20 cellular contexts compared by ENCODE assay signal in the genomic region with DNA sequence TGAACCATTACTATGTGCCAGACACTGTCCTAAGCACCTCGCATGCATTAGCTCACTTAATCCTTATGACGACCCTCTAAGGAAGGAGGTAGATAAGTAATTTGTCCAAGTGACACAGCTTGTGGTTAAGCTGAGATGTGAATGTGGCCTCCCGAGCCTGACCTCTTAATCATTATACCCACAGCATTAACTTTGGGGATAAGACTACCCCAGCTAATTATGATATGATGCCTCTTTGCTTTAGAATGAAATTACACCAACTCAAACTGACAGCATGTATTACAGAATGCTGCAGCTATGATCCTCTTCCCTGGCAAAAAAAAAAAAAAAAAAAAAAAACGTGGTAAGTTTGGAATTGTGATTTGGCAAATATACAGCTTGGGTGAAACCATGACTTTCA. TPM values are rescaled to one million over a fixed set of nuclear protein-coding genes. Genes with fewer than 3 reads are reported as not detected.
A peak's percentile ranks its signal among the peaks of the same experiment; 100 is the strongest.
DNase-seq lines count a peak whose midpoint lies in the region; ATAC-seq, FAIRE-seq and TF ChIP-seq lines count a peak whose summit lies in the region.
"Had no signal": no experiment of that assay in that cellular context is flagged by ENCODE, and none has a peak within 500 bp of the region (broad histone marks: within the 10 kb centered on the region; RNA-seq: fewer than 3 reads in every experiment).

No MANE protein-coding gene starts in this region.

- in situ Hi-C loops in ACHN (cut with HindIII; ENCODE audit: low pct_ligation_motif_present, low pct_unique_long_range_greater_than_20kb, low sequenced_read_pairs) = no loop called here

- H3K27ac ChIP-seq in SJCRH30 (peak overlapping the region; percentile 66), fibroblast of lung (ENCODE audit: insufficient read depth, low read length) (peak overlapping the region; percentile 18), upper lobe of right lung (no peak overlapping the region)
- H3K27ac ChIP-seq: C4-2B, KMS-11 had no signal

- no peak overlapping the region for H3K9ac ChIP-seq in fibroblast of lung (ENCODE audit: insufficient read depth, low read length)
- peak overlapping the region; percentile 64 for H3K9ac ChIP-seq in skeletal muscle satellite cell (ENCODE audit: low read depth, low read length)
- H3K9ac ChIP-seq: KMS-11 had no signal

- peaks cover 0 to 2% of the 10 kb centered on the region in 2 donors for H3K9me3 Mint-ChIP-seq in effector memory CD8-positive, alpha-beta T cell

- no peak overlapping the region for H2AFZ ChIP-seq in fibroblast of lung (ENCODE audit: low read length)

- peak; percentile 24 for FAIRE-seq in GM12892 (lab: Jason Lieb, UNC)

- no peak for TF ChIP-seq CTCF in fibroblast of lung (conservative IDR thresholded peaks at IDR 0.05 in 1 of 2, IDR thresholded peaks at IDR 0.05 in 1 of 2; ENCODE audit: low read depth in 1 of 2, low read length in 2 of 2)
- TF ChIP-seq CTCF in upper lobe of right lung (IDR thresholded peaks at IDR 0.05) = no peak

- no peak overlapping the region for H3K4me3 Mint-ChIP-seq in effector memory CD8-positive, alpha-beta T cell
- H3K4me3 Mint-ChIP-seq: WTC11 had no signal

- intact Hi-C loops in upper lobe of right lung (cut with DNase I) = no loop called here

- no peaks in the 10 kb centered on the region for H4K20me1 ChIP-seq in fibroblast of lung (ENCODE audit: control insufficient read depth, extremely low read depth, insufficient read depth, low read length)

- H3K4me1 Mint-ChIP-seq in effector memory CD8-positive, alpha-beta T cell (ENCODE audit: low read depth in 2 of 2) = no peaks in the 10 kb centered on the region

- H3K27me3 ChIP-seq in SJCRH30 = no peaks in the 10 kb centered on the region
- H3K27me3 ChIP-seq in fibroblast of lung (ENCODE audit: control insufficient read depth, insufficient read depth, low read length) = no peaks in the 10 kb centered on the region
- H3K27me3 ChIP-seq in skeletal muscle satellite cell (ENCODE audit: control insufficient read depth, insufficient read depth, low read length) = no peaks in the 10 kb centered on the region
- no peaks in the 10 kb centered on the region for H3K27me3 ChIP-seq in upper lobe of right lung
- H3K27me3 ChIP-seq: dorsolateral prefrontal cortex, gastrocnemius medialis had no signal

- no peaks in the 10 kb centered on the region for H3K9me3 ChIP-seq in SJCRH30 (replicated peaks)
- H3K9me3 ChIP-seq in fibroblast of lung (ENCODE audit: control insufficient read depth, insufficient read depth, low read depth, low read length) = no peaks in the 10 kb centered on the region
- no peaks in the 10 kb centered on the region for H3K9me3 ChIP-seq in skeletal muscle satellite cell (replicated peaks; ENCODE audit: low read length)
- no peaks in the 10 kb centered on the region for H3K9me3 ChIP-seq in upper lobe of right lung
- H3K9me3 ChIP-seq: gastrocnemius medialis had no signal

- H3K4me3 ChIP-seq in SJCRH30 (no peak overlapping the region), fibroblast of lung (replicated peaks in 1 of 4; ENCODE audit: control extremely low read depth in 1 of 4, insufficient read depth in 1 of 4, low read depth in 3 of 4, low read length in 4 of 4) (no peak overlapping the region), skeletal muscle satellite cell (ENCODE audit: low read length) (peak overlapping the region; percentile 6), upper lobe of right lung (no peak overlapping the region)
- H3K4me3 ChIP-seq: dorsolateral prefrontal cortex, gastrocnemius medialis had no signal

- peaks cover 17% of the 10 kb centered on the region for H3K4me1 ChIP-seq in SJCRH30
- H3K4me1 ChIP-seq in fibroblast of lung (ENCODE audit: control insufficient read depth, extremely low read depth, insufficient read depth, low read length) = peaks cover 20% of the 10 kb centered on the region
- peaks cover 59% of the 10 kb centered on the region for H3K4me1 ChIP-seq in skeletal muscle satellite cell (ENCODE audit: control insufficient read depth, insufficient read depth, low read length)
- H3K4me1 ChIP-seq in upper lobe of right lung = peaks cover 20% of the 10 kb centered on the region

- no peak overlapping the region for H3K27ac Mint-ChIP-seq in effector memory CD8-positive, alpha-beta T cell
- H3K27ac Mint-ChIP-seq: WTC11 had no signal

- H3K27me3 Mint-ChIP-seq in effector memory CD8-positive, alpha-beta T cell = no peaks in the 10 kb centered on the region

- H3K36me3 ChIP-seq in SJCRH30 (no peaks in the 10 kb centered on the region), fibroblast of lung (ENCODE audit: control insufficient read depth, insufficient read depth, low read length) (no peaks in the 10 kb centered on the region), skeletal muscle satellite cell (ENCODE audit: insufficient read depth, low read length) (peaks cover 3% of the 10 kb centered on the region), upper lobe of right lung (no peaks in the 10 kb centered on the region)
- H3K36me3 ChIP-seq: gastrocnemius medialis had no signal

- no peak for DNase-seq in GM12892 (ENCODE audit: insufficient read length)
- peak; percentile 22 to 46 for DNase-seq in SJCRH30
- DNase-seq in fibroblast of lung (ENCODE audit: low read depth in 2 of 2) = peak; percentile 34 to 94
- DNase-seq in upper lobe of right lung = no peak
- no peak for DNase-seq in stimulated activated CD4-positive, alpha-beta T cell treated with anti-CD3 and anti-CD28 coated beads, Interleukin-12 subunit alpha, Interleukin-12 subunit beta, amount 100 ng/mL, for 4 hours
- DNase-seq in ACHN = no peak
- DNase-seq in effector memory CD8-positive, alpha-beta T cell = no peak
- DNase-seq: activated CD8-positive, alpha-beta memory T cell treated with anti-CD3 and anti-CD28 coated beads for 24 hours; activated gamma-delta T cell; aorta; dorsolateral prefrontal cortex; gastrocnemius medialis; NCI-H146; NCI-H510A treated with DMSO at 0.1 percent for 48 hours; OCI-M1; stimulated activated naive CD4-positive, alpha-beta T cell had no signal

- TF ChIP-seq POLR2A in GM12892 (IDR thresholded peaks at IDR 0.05; ENCODE audit: low read depth, low read length) = no peak

- H3K4me2 ChIP-seq in fibroblast of lung (ENCODE audit: extremely low read depth, insufficient read depth, low read length) (no peak overlapping the region), skeletal muscle satellite cell (ENCODE audit: low read length) (peak overlapping the region; percentile 71)
- H3K4me2 ChIP-seq: KMS-11 had no signal

- no peaks in the 10 kb centered on the region for H3K36me3 Mint-ChIP-seq in effector memory CD8-positive, alpha-beta T cell (ENCODE audit: insufficient read depth)
- H3K36me3 Mint-ChIP-seq: WTC11 had no signal

- ATAC-seq in upper lobe of right lung = no peak
- ATAC-seq in effector memory CD8-positive, alpha-beta T cell (replicated peaks) = no peak
- ATAC-seq: gastrocnemius medialis, WTC11 had no signal

- H3K79me2 ChIP-seq in fibroblast of lung (ENCODE audit: control insufficient read depth, insufficient read depth, low read length) = peaks cover 13% of the 10 kb centered on the region

RNA-seq across cellular contexts. Expression of a gene that starts 53.5 kb away (rescaled TPM):
- polyA plus RNA-seq in GM12892 (2012; ENCODE audit: missing spikeins) = 12.2 TPM
- 83.9 and 89.7 TPM in 2 replicates for total RNA-seq in SJCRH30 (2014; rRNA removed; shearing (Covaris generic))
- 18.7 and 25.1 TPM in 2 replicates for total RNA-seq in fibroblast of lung
- 29.8 and 39.8 TPM in 2 replicates for polyA plus RNA-seq in fibroblast of lung
- polyA plus RNA-seq in fibroblast of lung (2012) = 17.2 and 18.2 TPM in 2 replicates
- 46.6 and 52.9 TPM in 2 replicates for polyA minus RNA-seq in fibroblast of lung (ENCODE audit: low replicate concordance)
- total RNA-seq in skeletal muscle satellite cell (2012; rRNA removed) = 42.2 and 47.7 TPM in 2 replicates
- total RNA-seq in upper lobe of right lung = 88.2 TPM

Comparison
In these comparisons a context has a peak if more than half of its experiments do, and no peak if none do; other contexts are left out.
1. DNase-seq: peak in SJCRH30 (2 of 2) and fibroblast of lung (2 of 2); none in GM12892 (single experiment), upper lobe of right lung (single experiment), stimulated activated CD4-positive, alpha-beta T cell treated with anti-CD3 and anti-CD28 coated beads, Interleukin-12 subunit alpha, Interleukin-12 subunit beta, amount 100 ng/mL, for 4 hours (single experiment), ACHN (single experiment) and effector memory CD8-positive, alpha-beta T cell (0 of 3).